Comparison of ENCODE assay signal across 1 cellular context in genomic region chr10:34768972-34769330, GRCh38.
TF ChIP-seq lines count a peak whose summit lies in the region.

No MANE protein-coding gene starts in this region.

TF ChIP-seq in GM23338, 12 proteins besides CTCF, POLR2A, EP300 and RAD21 (continued from another document):
- no peak for TF ChIP-seq ZNF462 (CRISPR knock-in tag; IDR thresholded peaks at IDR 0.05)
- TF ChIP-seq, protein P1, sequence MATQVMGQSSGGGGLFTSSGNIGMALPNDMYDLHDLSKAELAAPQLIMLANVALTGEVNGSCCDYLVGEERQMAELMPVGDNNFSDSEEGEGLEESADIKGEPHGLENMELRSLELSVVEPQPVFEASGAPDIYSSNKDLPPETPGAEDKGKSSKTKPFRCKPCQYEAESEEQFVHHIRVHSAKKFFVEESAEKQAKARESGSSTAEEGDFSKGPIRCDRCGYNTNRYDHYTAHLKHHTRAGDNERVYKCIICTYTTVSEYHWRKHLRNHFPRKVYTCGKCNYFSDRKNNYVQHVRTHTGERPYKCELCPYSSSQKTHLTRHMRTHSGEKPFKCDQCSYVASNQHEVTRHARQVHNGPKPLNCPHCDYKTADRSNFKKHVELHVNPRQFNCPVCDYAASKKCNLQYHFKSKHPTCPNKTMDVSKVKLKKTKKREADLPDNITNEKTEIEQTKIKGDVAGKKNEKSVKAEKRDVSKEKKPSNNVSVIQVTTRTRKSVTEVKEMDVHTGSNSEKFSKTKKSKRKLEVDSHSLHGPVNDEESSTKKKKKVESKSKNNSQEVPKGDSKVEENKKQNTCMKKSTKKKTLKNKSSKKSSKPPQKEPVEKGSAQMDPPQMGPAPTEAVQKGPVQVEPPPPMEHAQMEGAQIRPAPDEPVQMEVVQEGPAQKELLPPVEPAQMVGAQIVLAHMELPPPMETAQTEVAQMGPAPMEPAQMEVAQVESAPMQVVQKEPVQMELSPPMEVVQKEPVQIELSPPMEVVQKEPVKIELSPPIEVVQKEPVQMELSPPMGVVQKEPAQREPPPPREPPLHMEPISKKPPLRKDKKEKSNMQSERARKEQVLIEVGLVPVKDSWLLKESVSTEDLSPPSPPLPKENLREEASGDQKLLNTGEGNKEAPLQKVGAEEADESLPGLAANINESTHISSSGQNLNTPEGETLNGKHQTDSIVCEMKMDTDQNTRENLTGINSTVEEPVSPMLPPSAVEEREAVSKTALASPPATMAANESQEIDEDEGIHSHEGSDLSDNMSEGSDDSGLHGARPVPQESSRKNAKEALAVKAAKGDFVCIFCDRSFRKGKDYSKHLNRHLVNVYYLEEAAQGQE (IDR thresholded peaks at IDR 0.05; ENCODE audit: unreplicated experiment): no peak
- TF ChIP-seq CREB1 (CRISPR knock-in tag; IDR thresholded peaks at IDR 0.05; ENCODE audit: low read depth): no peak
- no peak for TF ChIP-seq JUNB (IDR thresholded peaks at IDR 0.05; ENCODE audit: unreplicated experiment)
- no peak for TF ChIP-seq POLR2AphosphoS5 (IDR thresholded peaks at IDR 0.05; ENCODE audit: low read depth)
- no peak for TF ChIP-seq EZH2phosphoT487 (IDR thresholded peaks at IDR 0.05; ENCODE audit: unreplicated experiment)
